In the genomic region with DNA sequence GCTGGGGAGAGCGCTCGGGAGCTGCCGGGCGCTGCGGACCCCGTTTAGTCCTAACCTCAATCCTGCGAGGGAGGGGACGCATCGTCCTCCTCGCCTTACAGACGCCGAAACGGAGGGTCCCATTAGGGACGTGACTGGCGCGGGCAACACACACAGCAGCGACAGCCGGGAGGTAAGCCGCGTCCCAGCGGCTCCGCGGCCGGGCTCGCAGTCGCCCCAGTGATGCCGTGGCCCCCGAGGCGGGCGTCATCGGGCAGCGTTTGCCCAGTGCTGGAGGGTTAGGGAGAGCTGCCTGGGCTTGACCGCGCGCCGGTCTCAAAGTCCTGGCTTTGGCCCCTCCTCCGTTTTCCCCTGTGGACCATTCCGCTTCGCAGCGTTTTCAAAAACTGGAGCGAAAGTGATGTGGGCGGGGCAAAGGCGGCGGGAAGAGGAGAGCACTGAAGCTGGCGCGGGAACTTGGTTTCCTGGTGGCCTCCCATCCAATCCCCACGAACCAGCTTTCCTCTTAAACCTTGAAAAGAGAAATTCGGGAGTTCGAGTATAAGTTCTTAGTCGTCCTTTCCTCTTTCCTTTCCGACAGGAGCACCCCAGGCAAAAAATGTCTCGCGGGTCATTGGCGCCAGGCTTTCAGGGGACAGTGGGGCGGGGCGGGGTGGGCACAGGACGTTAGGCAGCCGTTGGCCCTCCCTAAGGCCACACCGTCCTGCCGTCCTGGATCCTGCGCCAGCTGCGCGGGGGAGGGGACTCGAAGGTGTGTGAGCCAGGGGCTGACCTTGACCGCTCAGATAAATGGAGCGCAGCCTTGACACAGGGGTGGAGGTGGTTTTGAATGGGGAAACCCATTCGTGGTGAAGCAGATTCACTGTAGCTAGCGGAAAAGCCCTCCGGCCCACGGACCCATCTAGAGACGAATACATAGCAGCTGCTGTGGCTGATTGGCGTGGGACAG, we compare ENCODE assay signal across 1 cellular context.
TF ChIP-seq lines count a peak whose summit lies in the region.

No MANE protein-coding gene starts in this region.

TF ChIP-seq in K562, 482 proteins besides CTCF, POLR2A, EP300 and RAD21 (continued from another document and continues in another):
- TF ChIP-seq, protein P1, sequence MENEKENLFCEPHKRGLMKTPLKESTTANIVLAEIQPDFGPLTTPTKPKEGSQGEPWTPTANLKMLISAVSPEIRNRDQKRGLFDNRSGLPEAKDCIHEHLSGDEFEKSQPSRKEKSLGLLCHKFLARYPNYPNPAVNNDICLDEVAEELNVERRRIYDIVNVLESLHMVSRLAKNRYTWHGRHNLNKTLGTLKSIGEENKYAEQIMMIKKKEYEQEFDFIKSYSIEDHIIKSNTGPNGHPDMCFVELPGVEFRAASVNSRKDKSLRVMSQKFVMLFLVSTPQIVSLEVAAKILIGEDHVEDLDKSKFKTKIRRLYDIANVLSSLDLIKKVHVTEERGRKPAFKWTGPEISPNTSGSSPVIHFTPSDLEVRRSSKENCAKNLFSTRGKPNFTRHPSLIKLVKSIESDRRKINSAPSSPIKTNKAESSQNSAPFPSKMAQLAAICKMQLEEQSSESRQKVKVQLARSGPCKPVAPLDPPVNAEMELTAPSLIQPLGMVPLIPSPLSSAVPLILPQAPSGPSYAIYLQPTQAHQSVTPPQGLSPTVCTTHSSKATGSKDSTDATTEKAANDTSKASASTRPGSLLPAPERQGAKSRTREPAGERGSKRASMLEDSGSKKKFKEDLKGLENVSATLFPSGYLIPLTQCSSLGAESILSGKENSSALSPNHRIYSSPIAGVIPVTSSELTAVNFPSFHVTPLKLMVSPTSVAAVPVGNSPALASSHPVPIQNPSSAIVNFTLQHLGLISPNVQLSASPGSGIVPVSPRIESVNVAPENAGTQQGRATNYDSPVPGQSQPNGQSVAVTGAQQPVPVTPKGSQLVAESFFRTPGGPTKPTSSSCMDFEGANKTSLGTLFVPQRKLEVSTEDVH (IDR thresholded peaks at IDR 0.05; ENCODE audit: low read depth, partially characterized antibody) = peak; percentile 88
- no peak for TF ChIP-seq WHSC1 (IDR thresholded peaks at IDR 0.05; ENCODE audit: low read length)
- TF ChIP-seq NFYB (IDR thresholded peaks at IDR 0.05; ENCODE audit: extremely low read depth, insufficient read length) = no peak
- no peak for TF ChIP-seq ZNF507 (tag; conservative IDR thresholded peaks at IDR 0.05)
- TF ChIP-seq THRAP3 (IDR thresholded peaks at IDR 0.05; ENCODE audit: borderline replicate concordance) = no peak
- TF ChIP-seq EHMT2 (IDR thresholded peaks at IDR 0.05) = no peak
- no peak for TF ChIP-seq ZNF444 (CRISPR knock-in tag; IDR thresholded peaks at IDR 0.05)
- TF ChIP-seq ZNF785 (CRISPR knock-in tag; IDR thresholded peaks at IDR 0.05) = no peak
- TF ChIP-seq BRCA1 (IDR thresholded peaks at IDR 0.05) = no peak
- no peak for TF ChIP-seq BRCA1 (CRISPR knock-in tag; IDR thresholded peaks at IDR 0.05)
- TF ChIP-seq, protein P2, sequence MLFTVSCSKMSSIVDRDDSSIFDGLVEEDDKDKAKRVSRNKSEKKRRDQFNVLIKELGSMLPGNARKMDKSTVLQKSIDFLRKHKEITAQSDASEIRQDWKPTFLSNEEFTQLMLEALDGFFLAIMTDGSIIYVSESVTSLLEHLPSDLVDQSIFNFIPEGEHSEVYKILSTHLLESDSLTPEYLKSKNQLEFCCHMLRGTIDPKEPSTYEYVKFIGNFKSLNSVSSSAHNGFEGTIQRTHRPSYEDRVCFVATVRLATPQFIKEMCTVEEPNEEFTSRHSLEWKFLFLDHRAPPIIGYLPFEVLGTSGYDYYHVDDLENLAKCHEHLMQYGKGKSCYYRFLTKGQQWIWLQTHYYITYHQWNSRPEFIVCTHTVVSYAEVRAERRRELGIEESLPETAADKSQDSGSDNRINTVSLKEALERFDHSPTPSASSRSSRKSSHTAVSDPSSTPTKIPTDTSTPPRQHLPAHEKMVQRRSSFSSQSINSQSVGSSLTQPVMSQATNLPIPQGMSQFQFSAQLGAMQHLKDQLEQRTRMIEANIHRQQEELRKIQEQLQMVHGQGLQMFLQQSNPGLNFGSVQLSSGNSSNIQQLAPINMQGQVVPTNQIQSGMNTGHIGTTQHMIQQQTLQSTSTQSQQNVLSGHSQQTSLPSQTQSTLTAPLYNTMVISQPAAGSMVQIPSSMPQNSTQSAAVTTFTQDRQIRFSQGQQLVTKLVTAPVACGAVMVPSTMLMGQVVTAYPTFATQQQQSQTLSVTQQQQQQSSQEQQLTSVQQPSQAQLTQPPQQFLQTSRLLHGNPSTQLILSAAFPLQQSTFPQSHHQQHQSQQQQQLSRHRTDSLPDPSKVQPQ (CRISPR knock-in tag; IDR thresholded peaks at IDR 0.05; ENCODE audit: borderline replicate concordance) = no peak
- TF ChIP-seq, protein P3, sequence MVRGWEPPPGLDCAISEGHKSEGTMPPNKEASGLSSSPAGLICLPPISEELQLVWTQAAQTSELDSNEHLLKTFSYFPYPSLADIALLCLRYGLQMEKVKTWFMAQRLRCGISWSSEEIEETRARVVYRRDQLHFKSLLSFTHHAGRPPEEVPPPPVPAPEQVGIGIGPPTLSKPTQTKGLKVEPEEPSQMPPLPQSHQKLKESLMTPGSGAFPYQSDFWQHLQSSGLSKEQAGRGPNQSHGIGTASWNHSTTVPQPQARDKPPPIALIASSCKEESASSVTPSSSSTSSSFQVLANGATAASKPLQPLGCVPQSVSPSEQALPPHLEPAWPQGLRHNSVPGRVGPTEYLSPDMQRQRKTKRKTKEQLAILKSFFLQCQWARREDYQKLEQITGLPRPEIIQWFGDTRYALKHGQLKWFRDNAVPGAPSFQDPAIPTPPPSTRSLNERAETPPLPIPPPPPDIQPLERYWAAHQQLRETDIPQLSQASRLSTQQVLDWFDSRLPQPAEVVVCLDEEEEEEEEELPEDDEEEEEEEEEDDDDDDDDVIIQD (CRISPR knock-in tag; IDR thresholded peaks at IDR 0.05) = no peak
- TF ChIP-seq EWSR1 (IDR thresholded peaks at IDR 0.05; ENCODE audit: borderline replicate concordance, low read depth, partially characterized antibody) = no peak
- peak; percentile 50; the same call in 1 of the 2 replicates for TF ChIP-seq ELF1 (tag; IDR thresholded peaks at IDR 0.05)
- no peak for TF ChIP-seq MCM7 (IDR thresholded peaks at IDR 0.05)
- TF ChIP-seq, protein P4, sequence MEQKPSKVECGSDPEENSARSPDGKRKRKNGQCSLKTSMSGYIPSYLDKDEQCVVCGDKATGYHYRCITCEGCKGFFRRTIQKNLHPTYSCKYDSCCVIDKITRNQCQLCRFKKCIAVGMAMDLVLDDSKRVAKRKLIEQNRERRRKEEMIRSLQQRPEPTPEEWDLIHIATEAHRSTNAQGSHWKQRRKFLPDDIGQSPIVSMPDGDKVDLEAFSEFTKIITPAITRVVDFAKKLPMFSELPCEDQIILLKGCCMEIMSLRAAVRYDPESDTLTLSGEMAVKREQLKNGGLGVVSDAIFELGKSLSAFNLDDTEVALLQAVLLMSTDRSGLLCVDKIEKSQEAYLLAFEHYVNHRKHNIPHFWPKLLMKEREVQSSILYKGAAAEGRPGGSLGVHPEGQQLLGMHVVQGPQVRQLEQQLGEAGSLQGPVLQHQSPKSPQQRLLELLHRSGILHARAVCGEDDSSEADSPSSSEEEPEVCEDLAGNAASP (IDR thresholded peaks at IDR 0.05) = no peak
- no peak for TF ChIP-seq BACH1 (tag; IDR thresholded peaks at IDR 0.05)
- TF ChIP-seq PHF8 (IDR thresholded peaks at IDR 0.05; ENCODE audit: borderline replicate concordance, low read length) = peak; percentile 71
- no peak for TF ChIP-seq PTTG1 (tag; IDR thresholded peaks at IDR 0.05; ENCODE audit: low read depth)
- TF ChIP-seq ZNF41 (CRISPR knock-in tag; conservative IDR thresholded peaks at IDR 0.05) = no peak
- no peak for TF ChIP-seq TRIM28 (IDR thresholded peaks at IDR 0.05)
- TF ChIP-seq, protein P5, sequence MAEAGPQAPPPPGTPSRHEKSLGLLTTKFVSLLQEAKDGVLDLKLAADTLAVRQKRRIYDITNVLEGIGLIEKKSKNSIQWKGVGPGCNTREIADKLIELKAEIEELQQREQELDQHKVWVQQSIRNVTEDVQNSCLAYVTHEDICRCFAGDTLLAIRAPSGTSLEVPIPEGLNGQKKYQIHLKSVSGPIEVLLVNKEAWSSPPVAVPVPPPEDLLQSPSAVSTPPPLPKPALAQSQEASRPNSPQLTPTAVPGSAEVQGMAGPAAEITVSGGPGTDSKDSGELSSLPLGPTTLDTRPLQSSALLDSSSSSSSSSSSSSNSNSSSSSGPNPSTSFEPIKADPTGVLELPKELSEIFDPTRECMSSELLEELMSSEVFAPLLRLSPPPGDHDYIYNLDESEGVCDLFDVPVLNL (CRISPR knock-in tag; IDR thresholded peaks at IDR 0.05; ENCODE audit: low read depth) = peak; percentile 89
- TF ChIP-seq, protein P6, sequence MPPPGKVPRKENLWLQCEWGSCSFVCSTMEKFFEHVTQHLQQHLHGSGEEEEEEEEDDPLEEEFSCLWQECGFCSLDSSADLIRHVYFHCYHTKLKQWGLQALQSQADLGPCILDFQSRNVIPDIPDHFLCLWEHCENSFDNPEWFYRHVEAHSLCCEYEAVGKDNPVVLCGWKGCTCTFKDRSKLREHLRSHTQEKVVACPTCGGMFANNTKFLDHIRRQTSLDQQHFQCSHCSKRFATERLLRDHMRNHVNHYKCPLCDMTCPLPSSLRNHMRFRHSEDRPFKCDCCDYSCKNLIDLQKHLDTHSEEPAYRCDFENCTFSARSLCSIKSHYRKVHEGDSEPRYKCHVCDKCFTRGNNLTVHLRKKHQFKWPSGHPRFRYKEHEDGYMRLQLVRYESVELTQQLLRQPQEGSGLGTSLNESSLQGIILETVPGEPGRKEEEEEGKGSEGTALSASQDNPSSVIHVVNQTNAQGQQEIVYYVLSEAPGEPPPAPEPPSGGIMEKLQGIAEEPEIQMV (tag; conservative IDR thresholded peaks at IDR 0.05; ENCODE audit: low read depth) = no peak
- TF ChIP-seq, protein P7, sequence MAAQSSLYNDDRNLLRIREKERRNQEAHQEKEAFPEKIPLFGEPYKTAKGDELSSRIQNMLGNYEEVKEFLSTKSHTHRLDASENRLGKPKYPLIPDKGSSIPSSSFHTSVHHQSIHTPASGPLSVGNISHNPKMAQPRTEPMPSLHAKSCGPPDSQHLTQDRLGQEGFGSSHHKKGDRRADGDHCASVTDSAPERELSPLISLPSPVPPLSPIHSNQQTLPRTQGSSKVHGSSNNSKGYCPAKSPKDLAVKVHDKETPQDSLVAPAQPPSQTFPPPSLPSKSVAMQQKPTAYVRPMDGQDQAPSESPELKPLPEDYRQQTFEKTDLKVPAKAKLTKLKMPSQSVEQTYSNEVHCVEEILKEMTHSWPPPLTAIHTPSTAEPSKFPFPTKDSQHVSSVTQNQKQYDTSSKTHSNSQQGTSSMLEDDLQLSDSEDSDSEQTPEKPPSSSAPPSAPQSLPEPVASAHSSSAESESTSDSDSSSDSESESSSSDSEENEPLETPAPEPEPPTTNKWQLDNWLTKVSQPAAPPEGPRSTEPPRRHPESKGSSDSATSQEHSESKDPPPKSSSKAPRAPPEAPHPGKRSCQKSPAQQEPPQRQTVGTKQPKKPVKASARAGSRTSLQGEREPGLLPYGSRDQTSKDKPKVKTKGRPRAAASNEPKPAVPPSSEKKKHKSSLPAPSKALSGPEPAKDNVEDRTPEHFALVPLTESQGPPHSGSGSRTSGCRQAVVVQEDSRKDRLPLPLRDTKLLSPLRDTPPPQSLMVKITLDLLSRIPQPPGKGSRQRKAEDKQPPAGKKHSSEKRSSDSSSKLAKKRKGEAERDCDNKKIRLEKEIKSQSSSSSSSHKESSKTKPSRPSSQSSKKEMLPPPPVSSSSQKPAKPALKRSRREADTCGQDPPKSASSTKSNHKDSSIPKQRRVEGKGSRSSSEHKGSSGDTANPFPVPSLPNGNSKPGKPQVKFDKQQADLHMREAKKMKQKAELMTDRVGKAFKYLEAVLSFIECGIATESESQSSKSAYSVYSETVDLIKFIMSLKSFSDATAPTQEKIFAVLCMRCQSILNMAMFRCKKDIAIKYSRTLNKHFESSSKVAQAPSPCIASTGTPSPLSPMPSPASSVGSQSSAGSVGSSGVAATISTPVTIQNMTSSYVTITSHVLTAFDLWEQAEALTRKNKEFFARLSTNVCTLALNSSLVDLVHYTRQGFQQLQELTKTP (IDR thresholded peaks at IDR 0.05; ENCODE audit: low read depth in 1 of 2, partially characterized antibody in 2 of 2) = peak in 1 of 2 experiments; percentile 18
- no peak for TF ChIP-seq HDAC2 (IDR thresholded peaks at IDR 0.05)
- TF ChIP-seq ZKSCAN3 (CRISPR knock-in tag; IDR thresholded peaks at IDR 0.05) = no peak
- TF ChIP-seq ETV6 (IDR thresholded peaks at IDR 0.05; ENCODE audit: borderline replicate concordance in 1 of 2, low read depth in 2 of 2, low read length in 1 of 2) = peak in 1 of 2 experiments; percentile 6; a peak in 1 of 4 replicates
- no peak for TF ChIP-seq ETV6 (CRISPR knock-in tag; IDR thresholded peaks at IDR 0.05; ENCODE audit: borderline replicate concordance)
- no peak for TF ChIP-seq ZNF134 (CRISPR knock-in tag; conservative IDR thresholded peaks at IDR 0.05)
- TF ChIP-seq, protein P8, sequence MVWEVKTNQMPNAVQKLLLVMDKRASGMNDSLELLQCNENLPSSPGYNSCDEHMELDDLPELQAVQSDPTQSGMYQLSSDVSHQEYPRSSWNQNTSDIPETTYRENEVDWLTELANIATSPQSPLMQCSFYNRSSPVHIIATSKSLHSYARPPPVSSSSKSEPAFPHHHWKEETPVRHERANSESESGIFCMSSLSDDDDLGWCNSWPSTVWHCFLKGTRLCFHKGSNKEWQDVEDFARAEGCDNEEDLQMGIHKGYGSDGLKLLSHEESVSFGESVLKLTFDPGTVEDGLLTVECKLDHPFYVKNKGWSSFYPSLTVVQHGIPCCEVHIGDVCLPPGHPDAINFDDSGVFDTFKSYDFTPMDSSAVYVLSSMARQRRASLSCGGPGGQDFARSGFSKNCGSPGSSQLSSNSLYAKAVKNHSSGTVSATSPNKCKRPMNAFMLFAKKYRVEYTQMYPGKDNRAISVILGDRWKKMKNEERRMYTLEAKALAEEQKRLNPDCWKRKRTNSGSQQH (CRISPR knock-in tag; IDR thresholded peaks at IDR 0.05) = 0 out of 2 replicates have a peak, but pooled peaks have one; percentile 33
- no peak for TF ChIP-seq DIDO1 (tag; IDR thresholded peaks at IDR 0.05; ENCODE audit: low read depth)
